ENCODE assay signal across 14 cellular contexts in the genomic region with DNA sequence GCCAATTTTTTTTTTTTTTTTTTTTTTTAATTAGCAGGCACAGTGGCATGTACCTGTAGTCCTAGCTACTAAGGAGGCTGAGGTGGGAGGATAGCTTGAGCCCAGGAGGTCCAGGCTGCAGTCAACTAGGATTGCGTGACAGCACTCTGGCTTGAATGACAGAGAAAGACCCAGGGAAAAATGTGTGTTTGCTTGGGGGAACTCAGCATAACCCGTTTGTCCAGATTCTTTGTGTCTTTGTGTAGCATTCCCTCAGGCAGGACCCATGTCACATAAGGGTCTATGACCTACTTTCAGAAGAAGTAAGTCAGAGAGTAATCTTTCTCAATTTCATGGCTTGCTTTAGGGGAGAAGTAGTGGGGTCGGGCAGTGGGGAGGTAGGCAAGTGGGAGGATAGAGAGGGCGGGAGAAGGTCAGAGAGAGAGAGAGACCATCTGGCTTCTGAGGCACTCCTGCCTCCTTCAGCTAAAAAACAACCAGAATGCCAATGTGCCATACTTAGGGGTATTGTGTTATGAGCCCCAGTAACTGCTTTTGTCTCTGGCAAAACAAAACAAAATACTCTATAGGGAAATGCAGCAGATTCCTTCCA. TPM values are rescaled to one million over a fixed set of nuclear protein-coding genes. Genes with fewer than 3 reads are reported as not detected.
DNase-seq lines count a peak whose midpoint lies in the region; ATAC-seq and TF ChIP-seq lines count a peak whose summit lies in the region.
"Had no signal": no experiment of that assay in that cellular context is flagged by ENCODE, and none has a peak within 500 bp of the region (broad histone marks: within the 10 kb centered on the region; RNA-seq: fewer than 3 reads in every experiment).

No MANE protein-coding gene starts in this region.

- no peak overlapping the region for H3K9ac ChIP-seq in neural progenitor cell

- TF ChIP-seq CTCF in epithelial cell of esophagus (IDR thresholded peaks at IDR 0.05; ENCODE audit: insufficient read depth, low read depth, low read length, missing control alignments) (no peak), neural progenitor cell (IDR thresholded peaks at IDR 0.05) (no peak)

- H3K27me3 ChIP-seq in neural progenitor cell, result no peaks in the 10 kb centered on the region
- no peaks in the 10 kb centered on the region for H3K27me3 ChIP-seq in effector memory CD4-positive, alpha-beta T cell (replicated peaks; ENCODE audit: control insufficient read depth, insufficient read depth, low read length, poor library complexity, severe bottlenecking)

- ATAC-seq in HG02678 (IDR thresholded peaks at IDR 0.05; ENCODE audit: unreplicated experiment), result no peak
- ATAC-seq: T-cell had no signal

- H3K9me3 Mint-ChIP-seq in neural progenitor cell, result no peaks in the 10 kb centered on the region
- H3K9me3 Mint-ChIP-seq: stimulated activated naive B cell treated with anti-CD40 and anti-IgM and Interleukin-4, amounts not matched to agents 10 μg/mL and 1 μg/mL and 100 μg/mL, for 72 hours; T-cell had no signal

- H3K36me3 Mint-ChIP-seq in neural progenitor cell, result no peaks in the 10 kb centered on the region

- H3K27me3 Mint-ChIP-seq in neural progenitor cell (ENCODE audit: insufficient read depth, low read depth), result peaks cover 2% of the 10 kb centered on the region
- H3K27me3 Mint-ChIP-seq: B cell; stimulated activated naive B cell treated with anti-CD40 and anti-IgM and Interleukin-4, amounts not matched to agents 10 μg/mL and 1 μg/mL and 100 μg/mL, for 72 hours; T-cell had no signal

- peak overlapping the region; percentile 60 for H3K27ac Mint-ChIP-seq in neural progenitor cell
- H3K27ac Mint-ChIP-seq: B cell; stimulated activated naive B cell treated with anti-CD40 and anti-IgM and Interleukin-4, amounts not matched to agents 10 μg/mL and 1 μg/mL and 100 μg/mL, for 72 hours; T-cell had no signal

- H3K4me3 ChIP-seq in epithelial cell of esophagus (ENCODE audit: low read length) (no peak overlapping the region), neural progenitor cell (no peak overlapping the region)
- H3K4me3 ChIP-seq in effector memory CD4-positive, alpha-beta T cell (ENCODE audit: insufficient read depth, low read depth, low read length, poor library complexity, severe bottlenecking), result no peak overlapping the region

- H3K27ac ChIP-seq in neural progenitor cell, result no peak overlapping the region
- H3K27ac ChIP-seq in effector memory CD4-positive, alpha-beta T cell (ENCODE audit: insufficient read depth, low read length, poor library complexity, severe bottlenecking), result no peak overlapping the region

- TF ChIP-seq RAD21 in Ishikawa (IDR thresholded peaks at IDR 0.05; ENCODE audit: low read depth), result no peak; the same call in 1 of the 2 replicates

- H3K4me1 Mint-ChIP-seq in neural progenitor cell, result no peaks in the 10 kb centered on the region
- H3K4me1 Mint-ChIP-seq: T-cell had no signal

- no peaks in the 10 kb centered on the region for H3K9me3 ChIP-seq in neural progenitor cell (ENCODE audit: low read depth)
- H3K9me3 ChIP-seq in effector memory CD4-positive, alpha-beta T cell (ENCODE audit: control insufficient read depth, low read length), result no peaks in the 10 kb centered on the region

- no peak overlapping the region for H3K4me3 Mint-ChIP-seq in neural progenitor cell
- H3K4me3 Mint-ChIP-seq: B cell; stimulated activated naive B cell treated with anti-CD40 and anti-IgM and Interleukin-4, amounts not matched to agents 10 μg/mL and 1 μg/mL and 100 μg/mL, for 72 hours; T-cell had no signal

- H3K36me3 ChIP-seq in neural progenitor cell, result no peaks in the 10 kb centered on the region
- no peaks in the 10 kb centered on the region for H3K36me3 ChIP-seq in effector memory CD4-positive, alpha-beta T cell (ENCODE audit: control insufficient read depth, insufficient read depth, low read length)

- no peak overlapping the region for H3K4me2 ChIP-seq in neural progenitor cell

- H2AFZ ChIP-seq in neural progenitor cell (replicated peaks), result no peak overlapping the region

- peak; percentile 81; the same call in 1 of the 2 replicates for TF ChIP-seq EP300 in Ishikawa (IDR thresholded peaks at IDR 0.05; ENCODE audit: borderline replicate concordance)

- DNase-seq in DMS53 (lab: John Stamatoyannopoulos, UW) (peak; percentile 87), epithelial cell of esophagus (ENCODE audit: low read depth) (peak; percentile 93), neural progenitor cell (ENCODE audit: low spot score) (no peak), RPMI8226 (no peak), T-helper 2 cell (no peak)
- DNase-seq in effector memory CD4-positive, alpha-beta T cell, result no peak
- DNase-seq: hypothalamus; NCI-H2107; stimulated activated CD4-positive, alpha-beta T cell treated with anti-CD3 and anti-CD28 coated beads, Interleukin-2, amount 100 ng/mL, for 48 hours; stimulated activated naive B cell treated with anti-CD40 and anti-IgM and Interleukin-4, amounts not matched to agents 10 μg/mL and 1 μg/mL and 100 μg/mL, for 72 hours; T-cell had no signal

- H3F3A ChIP-seq in neural progenitor cell (ENCODE audit: low read depth), result peaks cover 15% of the 10 kb centered on the region

- no peaks in the 10 kb centered on the region for H4K20me1 ChIP-seq in neural progenitor cell (ENCODE audit: low read depth)

- no peaks in the 10 kb centered on the region for H3K4me1 ChIP-seq in neural progenitor cell
- H3K4me1 ChIP-seq in effector memory CD4-positive, alpha-beta T cell (ENCODE audit: control insufficient read depth, insufficient read depth, low read length, poor library complexity, severe bottlenecking), result no peaks in the 10 kb centered on the region

- H3K79me2 ChIP-seq in neural progenitor cell (ENCODE audit: low read depth), result no peaks in the 10 kb centered on the region

TF ChIP-seq in Ishikawa, 13 proteins besides CTCF, POLR2A, EP300 and RAD21:
- TF ChIP-seq TEAD4 (IDR thresholded peaks at IDR 0.05) (peak; percentile 97), YY1 (IDR thresholded peaks at IDR 0.05; ENCODE audit: low read depth) (no peak), FOXM1 (IDR thresholded peaks at IDR 0.05; ENCODE audit: borderline replicate concordance, low read depth) (peak; percentile 32; the same call in 1 of the 2 replicates), TCF12 (IDR thresholded peaks at IDR 0.05; ENCODE audit: low read depth) (peak; percentile 87), ZBTB7A (IDR thresholded peaks at IDR 0.05; ENCODE audit: low read depth) (no peak), EGR1 (IDR thresholded peaks at IDR 0.05) (no peak), NFIC (IDR thresholded peaks at IDR 0.05) (peak; percentile 55; the same call in 1 of the 2 replicates), CEBPB (IDR thresholded peaks at IDR 0.05) (peak; percentile 61; the same call in 1 of the 2 replicates)
- TF ChIP-seq, protein P1, sequence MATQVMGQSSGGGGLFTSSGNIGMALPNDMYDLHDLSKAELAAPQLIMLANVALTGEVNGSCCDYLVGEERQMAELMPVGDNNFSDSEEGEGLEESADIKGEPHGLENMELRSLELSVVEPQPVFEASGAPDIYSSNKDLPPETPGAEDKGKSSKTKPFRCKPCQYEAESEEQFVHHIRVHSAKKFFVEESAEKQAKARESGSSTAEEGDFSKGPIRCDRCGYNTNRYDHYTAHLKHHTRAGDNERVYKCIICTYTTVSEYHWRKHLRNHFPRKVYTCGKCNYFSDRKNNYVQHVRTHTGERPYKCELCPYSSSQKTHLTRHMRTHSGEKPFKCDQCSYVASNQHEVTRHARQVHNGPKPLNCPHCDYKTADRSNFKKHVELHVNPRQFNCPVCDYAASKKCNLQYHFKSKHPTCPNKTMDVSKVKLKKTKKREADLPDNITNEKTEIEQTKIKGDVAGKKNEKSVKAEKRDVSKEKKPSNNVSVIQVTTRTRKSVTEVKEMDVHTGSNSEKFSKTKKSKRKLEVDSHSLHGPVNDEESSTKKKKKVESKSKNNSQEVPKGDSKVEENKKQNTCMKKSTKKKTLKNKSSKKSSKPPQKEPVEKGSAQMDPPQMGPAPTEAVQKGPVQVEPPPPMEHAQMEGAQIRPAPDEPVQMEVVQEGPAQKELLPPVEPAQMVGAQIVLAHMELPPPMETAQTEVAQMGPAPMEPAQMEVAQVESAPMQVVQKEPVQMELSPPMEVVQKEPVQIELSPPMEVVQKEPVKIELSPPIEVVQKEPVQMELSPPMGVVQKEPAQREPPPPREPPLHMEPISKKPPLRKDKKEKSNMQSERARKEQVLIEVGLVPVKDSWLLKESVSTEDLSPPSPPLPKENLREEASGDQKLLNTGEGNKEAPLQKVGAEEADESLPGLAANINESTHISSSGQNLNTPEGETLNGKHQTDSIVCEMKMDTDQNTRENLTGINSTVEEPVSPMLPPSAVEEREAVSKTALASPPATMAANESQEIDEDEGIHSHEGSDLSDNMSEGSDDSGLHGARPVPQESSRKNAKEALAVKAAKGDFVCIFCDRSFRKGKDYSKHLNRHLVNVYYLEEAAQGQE (IDR thresholded peaks at IDR 0.05; ENCODE audit: low read depth), result no peak
- TF ChIP-seq, protein P2, sequence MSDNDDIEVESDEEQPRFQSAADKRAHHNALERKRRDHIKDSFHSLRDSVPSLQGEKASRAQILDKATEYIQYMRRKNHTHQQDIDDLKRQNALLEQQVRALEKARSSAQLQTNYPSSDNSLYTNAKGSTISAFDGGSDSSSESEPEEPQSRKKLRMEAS (IDR thresholded peaks at IDR 0.05), result peak; percentile 21; the same call in 1 of the 2 replicates

RNA-seq across cellular contexts. Expression of a gene that starts 11.9 kb away (rescaled TPM):
- 77.0 and 87.0 TPM in 2 replicates for total RNA-seq in neural progenitor cell (ENCODE audit: low replicate concordance)

Comparison
In these comparisons a context has a peak if more than half of its experiments do, and no peak if none do; other contexts are left out.
1. DNase-seq: peak in DMS53 (single experiment) and epithelial cell of esophagus (single experiment); none in neural progenitor cell (single experiment), effector memory CD4-positive, alpha-beta T cell (0 of 3), RPMI8226 (single experiment) and T-helper 2 cell (0 of 5).